8 cellular contexts compared by ENCODE assay signal in genomic region chr15:31870336-31871158, GRCh38. TPM values are rescaled to one million over a fixed set of nuclear protein-coding genes. Genes with fewer than 3 reads are reported as not detected.
DNase-seq lines count a peak whose midpoint lies in the region; ATAC-seq and TF ChIP-seq lines count a peak whose summit lies in the region.

Gene OTUD7A (minus strand): TSS chr15:31870673.

- no peak for TF ChIP-seq CTCF in liver (IDR thresholded peaks at IDR 0.05; ENCODE audit: low read depth, low read length, missing input control)

- no peaks in the 10 kb centered on the region for H3K9me3 Mint-ChIP-seq in dendritic cell treated with granulocyte-macrophage colony-stimulating factor and Interleukin-4, amounts not matched to agents 40 ng/mL and 50 ng/mL, for 4 days

- H3K9ac ChIP-seq in liver (ENCODE audit: low read depth in 1 of 2, low read length in 2 of 2): peak within 1 kb of the TSS in 1 of 2 donors; percentile 43

- peak within 1 kb of the TSS; percentile 77 to 94 (median 84) for H3K4me3 ChIP-seq in liver (ENCODE audit: low read depth in 1 of 3, low read length in 3 of 3)

- H3K27me3 Mint-ChIP-seq in dendritic cell treated with granulocyte-macrophage colony-stimulating factor and Interleukin-4, amounts not matched to agents 40 ng/mL and 50 ng/mL, for 4 days: peaks cover 35% of the 10 kb centered on the region

- no peaks in the 10 kb centered on the region for H3K9me3 ChIP-seq in liver (ENCODE audit: control insufficient read depth in 4 of 4, low read length in 3 of 4)

- peak within 1 kb of the TSS; percentile 66 to 71 for H3K27ac ChIP-seq in liver (ENCODE audit: low read depth in 1 of 2, low read length in 2 of 2)

- under 1% methylated on average over 120 of the region's 120 CpGs for WGBS in liver

- peak within 1 kb of the TSS; percentile 59 for H3K27ac Mint-ChIP-seq in dendritic cell treated with granulocyte-macrophage colony-stimulating factor and Interleukin-4, amounts not matched to agents 40 ng/mL and 50 ng/mL, for 4 days

- H3K27me3 ChIP-seq in liver (ENCODE audit: control insufficient read depth in 4 of 4, insufficient read depth in 4 of 4, low read length in 3 of 4): peaks cover 0 to 2% (median 0%) of the 10 kb centered on the region in 4 donors

- peak; percentile 91 for ATAC-seq in HG03432 (IDR thresholded peaks at IDR 0.05; ENCODE audit: unreplicated experiment)

- peaks cover 8% of the 10 kb centered on the region for H3K36me3 Mint-ChIP-seq in dendritic cell treated with granulocyte-macrophage colony-stimulating factor and Interleukin-4, amounts not matched to agents 40 ng/mL and 50 ng/mL, for 4 days (ENCODE audit: low read depth)

- DNase-seq in AG20443 (ENCODE audit: low spot score): peak; percentile 98
- DNase-seq in GM19238 (ENCODE audit: insufficient read length, low spot score): peak; percentile 68
- peak; percentile 89 to 91 for DNase-seq in NCI-H524 (lab: John Stamatoyannopoulos, UW)
- peak; percentile 80 for DNase-seq in activated CD4-positive, alpha-beta T cell treated with anti-CD3 and anti-CD28 coated beads, Interleukin-2, amount 50 U/mL, for 1 hour
- DNase-seq in stimulated activated CD4-positive, alpha-beta T cell treated with anti-CD3 and anti-CD28 coated beads, Interleukin-2, amount 100 ng/mL, for 4 hours (ENCODE audit: low read depth): peak; percentile 81

- H3K36me3 ChIP-seq in liver (ENCODE audit: control insufficient read depth in 4 of 4, insufficient read depth in 3 of 4, low read depth in 1 of 4, low read length in 3 of 4): no peaks in the 10 kb centered on the region

- no peak for TF ChIP-seq RAD21 in liver (IDR thresholded peaks at IDR 0.05)

- peaks cover 12% of the 10 kb centered on the region for H3K4me1 Mint-ChIP-seq in dendritic cell treated with granulocyte-macrophage colony-stimulating factor and Interleukin-4, amounts not matched to agents 40 ng/mL and 50 ng/mL, for 4 days (ENCODE audit: low read depth)

- intact Hi-C loops in dendritic cell treated with granulocyte-macrophage colony-stimulating factor and Interleukin-4, amounts not matched to agents 40 ng/mL and 50 ng/mL, for 4 days (cut with micrococcal nuclease): no loop called here

- H3K4me1 ChIP-seq in liver (ENCODE audit: control insufficient read depth in 4 of 4, insufficient read depth in 4 of 4, low read length in 3 of 4): peaks cover 4 to 14% (median 9%) of the 10 kb centered on the region in 4 donors

- H3K4me3 Mint-ChIP-seq in dendritic cell treated with granulocyte-macrophage colony-stimulating factor and Interleukin-4, amounts not matched to agents 40 ng/mL and 50 ng/mL, for 4 days: peak within 1 kb of the TSS; percentile 97

TF ChIP-seq in liver, 16 proteins besides CTCF, POLR2A, EP300 and RAD21:
- TF ChIP-seq TAF1 (conservative IDR thresholded peaks at IDR 0.05) (no peak), REST (IDR thresholded peaks at IDR 0.05) (peak; percentile 23)

RNA-seq across cellular contexts. Expression of gene OTUD7A, which starts in this region (rescaled TPM):
- total RNA-seq in liver: 1 to 10 TPM in 1 of 2 donors, under 1 TPM in 1; 0.05 to 1.3 TPM
- under 1 TPM; 0.18 to 0.50 TPM for polyA plus RNA-seq in liver

Comparison
In these comparisons a context has a peak if more than half of its experiments do, and no peak if none do; other contexts are left out.
1. Peak in every context shown above with its lines: DNase-seq, ATAC-seq, H3K4me3 ChIP-seq and H3K27ac ChIP-seq.